Comparison of ENCODE assay signal across 19 cellular contexts in the genomic region with DNA sequence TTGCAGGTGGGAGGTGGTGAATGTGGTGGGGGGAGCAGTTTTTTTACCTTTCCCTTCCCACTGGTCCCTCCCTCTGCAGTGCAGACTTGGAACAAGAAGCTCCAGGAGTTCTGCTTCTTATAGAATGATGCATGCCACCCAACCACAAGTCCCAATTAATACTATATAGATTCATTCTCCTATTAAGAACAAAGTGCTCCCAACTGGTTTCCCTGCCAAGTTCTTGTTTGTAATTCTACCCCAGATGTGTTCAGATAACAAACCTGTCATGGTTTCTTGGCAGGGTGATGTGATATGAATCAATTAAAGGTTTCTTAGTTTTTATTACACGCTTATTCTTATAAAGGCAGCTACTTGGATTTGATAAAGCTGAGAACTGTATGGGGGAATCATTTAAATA.
"Had no signal": no experiment of that assay in that cellular context is flagged by ENCODE, and none has a peak within 500 bp of the region (broad histone marks: within the 10 kb centered on the region; RNA-seq: fewer than 3 reads in every experiment).

No MANE protein-coding gene starts in this region.

- H3K27ac ChIP-seq: brain microvascular endothelial cell, colonic mucosa, suprapubic skin, transverse colon, uterus had no signal

- H3K27ac Mint-ChIP-seq: activated CD4-positive, alpha-beta memory T cell treated with anti-CD3 and anti-CD28 coated beads for 36 hours; progenitor cell of endocrine pancreas; T-helper 2 cell treated with Interferon-gamma antibody and Interleukin-4, amounts not matched to agents 5 μg/mL and 100 μg/mL, for 36 hours had no signal

- H3K4me3 ChIP-seq: colonic mucosa, lung, suprapubic skin, transverse colon, uterus had no signal

- H3K27me3 ChIP-seq: brain microvascular endothelial cell, colonic mucosa, suprapubic skin, transverse colon, uterus had no signal

- H3K4me1 ChIP-seq: colonic mucosa, uterus had no signal

- H3K27me3 Mint-ChIP-seq: activated CD4-positive, alpha-beta memory T cell treated with anti-CD3 and anti-CD28 coated beads for 36 hours; progenitor cell of endocrine pancreas; stimulated activated naive CD8-positive, alpha-beta T cell treated with anti-CD3 and anti-CD28 coated beads, Interleukin-15, amount 100 ng/mL, for 72 hours had no signal

- H3K4me1 Mint-ChIP-seq: neural crest cell had no signal

- H3K4me3 Mint-ChIP-seq: activated CD4-positive, alpha-beta memory T cell treated with anti-CD3 and anti-CD28 coated beads for 36 hours; neural crest cell; stimulated activated naive CD8-positive, alpha-beta T cell treated with anti-CD3 and anti-CD28 coated beads, Interleukin-15, amount 100 ng/mL, for 72 hours; T-helper 2 cell treated with Interferon-gamma antibody and Interleukin-4, amounts not matched to agents 5 μg/mL and 100 μg/mL, for 36 hours; WTC11 had no signal

- DNase-seq: activated CD4-positive, alpha-beta memory T cell treated with anti-CD3 and anti-CD28 coated beads for 36 hours; activated CD4-positive, alpha-beta T cell treated with anti-CD3 and anti-CD28 coated beads for 4 hours; activated T-cell treated with anti-CD3 and anti-CD28 coated beads for 4 hours; aorta; brain microvascular endothelial cell; central memory CD4-positive, alpha-beta T cell; colonic mucosa; head of caudate nucleus; kidney; midbrain; stimulated activated naive CD8-positive, alpha-beta T cell treated with anti-CD3 and anti-CD28 coated beads, Interleukin-15, amount 100 ng/mL, for 72 hours; transverse colon; uterus had no signal

- H3K9me3 ChIP-seq: colonic mucosa, suprapubic skin, transverse colon, uterus had no signal

- H3K36me3 ChIP-seq: colonic mucosa, uterus had no signal
